1 cellular context compared by ENCODE assay signal in the genomic region with DNA sequence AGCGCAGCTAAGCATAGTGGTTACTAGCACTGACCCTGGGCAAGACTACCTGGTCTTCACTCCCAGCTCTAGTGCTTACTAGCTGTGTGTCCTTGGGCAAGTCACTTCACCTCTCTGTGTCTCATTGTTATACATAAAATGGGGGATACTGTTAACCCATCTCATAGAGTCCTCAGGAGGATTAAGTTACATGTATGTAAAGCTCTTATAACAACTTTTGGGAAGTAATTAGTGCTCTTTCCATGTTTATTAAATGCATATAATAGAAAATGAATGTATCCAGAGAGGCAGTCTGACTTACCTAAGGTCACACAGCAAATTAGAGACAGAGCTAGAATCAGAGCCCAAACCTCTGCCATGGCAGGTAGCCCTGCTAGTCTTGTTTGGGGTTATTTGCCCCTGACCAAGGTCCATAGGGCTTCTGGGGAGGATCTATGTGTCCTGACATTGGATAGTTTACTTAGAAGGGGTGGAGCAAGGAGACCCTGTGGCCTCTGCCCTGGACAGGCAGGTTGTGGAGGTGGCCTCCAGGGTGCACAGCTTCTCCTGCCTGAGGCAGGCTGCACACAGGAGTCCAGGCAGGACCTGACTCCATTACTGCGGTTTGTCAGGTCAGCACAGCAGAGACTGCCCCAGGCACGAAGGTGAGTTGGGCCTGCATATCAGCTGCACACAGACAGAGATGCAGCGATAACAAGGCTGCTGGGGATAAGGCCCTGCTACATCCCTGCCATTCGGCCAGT.
TF ChIP-seq lines count a peak whose summit lies in the region.

No MANE protein-coding gene starts in this region.

TF ChIP-seq in GM23338, 12 proteins besides CTCF, POLR2A, EP300 and RAD21 (continued from another document):
- TF ChIP-seq, protein P1, sequence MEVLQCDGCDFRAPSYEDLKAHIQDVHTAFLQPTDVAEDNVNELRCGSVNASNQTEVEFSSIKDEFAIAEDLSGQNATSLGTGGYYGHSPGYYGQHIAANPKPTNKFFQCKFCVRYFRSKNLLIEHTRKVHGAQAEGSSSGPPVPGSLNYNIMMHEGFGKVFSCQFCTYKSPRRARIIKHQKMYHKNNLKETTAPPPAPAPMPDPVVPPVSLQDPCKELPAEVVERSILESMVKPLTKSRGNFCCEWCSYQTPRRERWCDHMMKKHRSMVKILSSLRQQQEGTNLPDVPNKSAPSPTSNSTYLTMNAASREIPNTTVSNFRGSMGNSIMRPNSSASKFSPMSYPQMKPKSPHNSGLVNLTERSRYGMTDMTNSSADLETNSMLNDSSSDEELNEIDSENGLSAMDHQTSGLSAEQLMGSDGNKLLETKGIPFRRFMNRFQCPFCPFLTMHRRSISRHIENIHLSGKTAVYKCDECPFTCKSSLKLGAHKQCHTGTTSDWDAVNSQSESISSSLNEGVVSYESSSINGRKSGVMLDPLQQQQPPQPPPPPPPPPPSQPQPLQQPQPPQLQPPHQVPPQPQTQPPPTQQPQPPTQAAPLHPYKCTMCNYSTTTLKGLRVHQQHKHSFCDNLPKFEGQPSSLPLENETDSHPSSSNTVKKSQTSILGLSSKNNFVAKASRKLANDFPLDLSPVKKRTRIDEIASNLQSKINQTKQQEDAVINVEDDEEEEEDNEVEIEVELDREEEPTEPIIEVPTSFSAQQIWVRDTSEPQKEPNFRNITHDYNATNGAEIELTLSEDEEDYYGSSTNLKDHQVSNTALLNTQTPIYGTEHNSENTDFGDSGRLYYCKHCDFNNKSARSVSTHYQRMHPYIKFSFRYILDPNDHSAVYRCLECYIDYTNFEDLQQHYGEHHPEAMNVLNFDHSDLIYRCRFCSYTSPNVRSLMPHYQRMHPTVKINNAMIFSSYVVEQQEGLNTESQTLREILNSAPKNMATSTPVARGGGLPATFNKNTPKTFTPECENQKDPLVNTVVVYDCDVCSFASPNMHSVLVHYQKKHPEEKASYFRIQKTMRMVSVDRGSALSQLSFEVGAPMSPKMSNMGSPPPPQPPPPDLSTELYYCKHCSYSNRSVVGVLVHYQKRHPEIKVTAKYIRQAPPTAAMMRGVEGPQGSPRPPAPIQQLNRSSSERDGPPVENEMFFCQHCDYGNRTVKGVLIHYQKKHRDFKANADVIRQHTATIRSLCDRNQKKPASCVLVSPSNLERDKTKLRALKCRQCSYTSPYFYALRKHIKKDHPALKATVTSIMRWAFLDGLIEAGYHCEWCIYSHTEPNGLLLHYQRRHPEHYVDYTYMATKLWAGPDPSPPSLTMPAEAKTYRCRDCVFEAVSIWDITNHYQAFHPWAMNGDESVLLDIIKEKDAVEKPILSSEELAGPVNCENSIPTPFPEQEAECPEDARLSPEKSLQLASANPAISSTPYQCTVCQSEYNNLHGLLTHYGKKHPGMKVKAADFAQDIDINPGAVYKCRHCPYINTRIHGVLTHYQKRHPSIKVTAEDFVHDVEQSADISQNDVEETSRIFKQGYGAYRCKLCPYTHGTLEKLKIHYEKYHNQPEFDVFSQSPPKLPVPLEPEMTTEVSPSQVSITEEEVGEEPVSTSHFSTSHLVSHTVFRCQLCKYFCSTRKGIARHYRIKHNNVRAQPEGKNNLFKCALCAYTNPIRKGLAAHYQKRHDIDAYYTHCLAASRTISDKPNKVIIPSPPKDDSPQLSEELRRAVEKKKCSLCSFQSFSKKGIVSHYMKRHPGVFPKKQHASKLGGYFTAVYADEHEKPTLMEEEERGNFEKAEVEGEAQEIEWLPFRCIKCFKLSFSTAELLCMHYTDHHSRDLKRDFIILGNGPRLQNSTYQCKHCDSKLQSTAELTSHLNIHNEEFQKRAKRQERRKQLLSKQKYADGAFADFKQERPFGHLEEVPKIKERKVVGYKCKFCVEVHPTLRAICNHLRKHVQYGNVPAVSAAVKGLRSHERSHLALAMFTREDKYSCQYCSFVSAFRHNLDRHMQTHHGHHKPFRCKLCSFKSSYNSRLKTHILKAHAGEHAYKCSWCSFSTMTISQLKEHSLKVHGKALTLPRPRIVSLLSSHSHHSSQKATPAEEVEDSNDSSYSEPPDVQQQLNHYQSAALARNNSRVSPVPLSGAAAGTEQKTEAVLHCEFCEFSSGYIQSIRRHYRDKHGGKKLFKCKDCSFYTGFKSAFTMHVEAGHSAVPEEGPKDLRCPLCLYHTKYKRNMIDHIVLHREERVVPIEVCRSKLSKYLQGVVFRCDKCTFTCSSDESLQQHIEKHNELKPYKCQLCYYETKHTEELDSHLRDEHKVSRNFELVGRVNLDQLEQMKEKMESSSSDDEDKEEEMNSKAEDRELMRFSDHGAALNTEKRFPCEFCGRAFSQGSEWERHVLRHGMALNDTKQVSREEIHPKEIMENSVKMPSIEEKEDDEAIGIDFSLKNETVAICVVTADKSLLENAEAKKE (CRISPR knock-in tag; IDR thresholded peaks at IDR 0.05) = no peak
- TF ChIP-seq ZNF114 (CRISPR knock-in tag; IDR thresholded peaks at IDR 0.05) (no peak), STAT1 (IDR thresholded peaks at IDR 0.05; ENCODE audit: unreplicated experiment) (no peak), ZNF331 (CRISPR knock-in tag; IDR thresholded peaks at IDR 0.05; ENCODE audit: low read depth) (no peak), NANOG (IDR thresholded peaks at IDR 0.05; ENCODE audit: borderline replicate concordance) (no peak), CREB1 (CRISPR knock-in tag; IDR thresholded peaks at IDR 0.05; ENCODE audit: low read depth) (no peak), EZH2 (IDR thresholded peaks at IDR 0.05; ENCODE audit: low read depth, unreplicated experiment) (no peak)
- TF ChIP-seq, protein P2, sequence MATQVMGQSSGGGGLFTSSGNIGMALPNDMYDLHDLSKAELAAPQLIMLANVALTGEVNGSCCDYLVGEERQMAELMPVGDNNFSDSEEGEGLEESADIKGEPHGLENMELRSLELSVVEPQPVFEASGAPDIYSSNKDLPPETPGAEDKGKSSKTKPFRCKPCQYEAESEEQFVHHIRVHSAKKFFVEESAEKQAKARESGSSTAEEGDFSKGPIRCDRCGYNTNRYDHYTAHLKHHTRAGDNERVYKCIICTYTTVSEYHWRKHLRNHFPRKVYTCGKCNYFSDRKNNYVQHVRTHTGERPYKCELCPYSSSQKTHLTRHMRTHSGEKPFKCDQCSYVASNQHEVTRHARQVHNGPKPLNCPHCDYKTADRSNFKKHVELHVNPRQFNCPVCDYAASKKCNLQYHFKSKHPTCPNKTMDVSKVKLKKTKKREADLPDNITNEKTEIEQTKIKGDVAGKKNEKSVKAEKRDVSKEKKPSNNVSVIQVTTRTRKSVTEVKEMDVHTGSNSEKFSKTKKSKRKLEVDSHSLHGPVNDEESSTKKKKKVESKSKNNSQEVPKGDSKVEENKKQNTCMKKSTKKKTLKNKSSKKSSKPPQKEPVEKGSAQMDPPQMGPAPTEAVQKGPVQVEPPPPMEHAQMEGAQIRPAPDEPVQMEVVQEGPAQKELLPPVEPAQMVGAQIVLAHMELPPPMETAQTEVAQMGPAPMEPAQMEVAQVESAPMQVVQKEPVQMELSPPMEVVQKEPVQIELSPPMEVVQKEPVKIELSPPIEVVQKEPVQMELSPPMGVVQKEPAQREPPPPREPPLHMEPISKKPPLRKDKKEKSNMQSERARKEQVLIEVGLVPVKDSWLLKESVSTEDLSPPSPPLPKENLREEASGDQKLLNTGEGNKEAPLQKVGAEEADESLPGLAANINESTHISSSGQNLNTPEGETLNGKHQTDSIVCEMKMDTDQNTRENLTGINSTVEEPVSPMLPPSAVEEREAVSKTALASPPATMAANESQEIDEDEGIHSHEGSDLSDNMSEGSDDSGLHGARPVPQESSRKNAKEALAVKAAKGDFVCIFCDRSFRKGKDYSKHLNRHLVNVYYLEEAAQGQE (IDR thresholded peaks at IDR 0.05; ENCODE audit: unreplicated experiment) = no peak
- TF ChIP-seq, protein P3, sequence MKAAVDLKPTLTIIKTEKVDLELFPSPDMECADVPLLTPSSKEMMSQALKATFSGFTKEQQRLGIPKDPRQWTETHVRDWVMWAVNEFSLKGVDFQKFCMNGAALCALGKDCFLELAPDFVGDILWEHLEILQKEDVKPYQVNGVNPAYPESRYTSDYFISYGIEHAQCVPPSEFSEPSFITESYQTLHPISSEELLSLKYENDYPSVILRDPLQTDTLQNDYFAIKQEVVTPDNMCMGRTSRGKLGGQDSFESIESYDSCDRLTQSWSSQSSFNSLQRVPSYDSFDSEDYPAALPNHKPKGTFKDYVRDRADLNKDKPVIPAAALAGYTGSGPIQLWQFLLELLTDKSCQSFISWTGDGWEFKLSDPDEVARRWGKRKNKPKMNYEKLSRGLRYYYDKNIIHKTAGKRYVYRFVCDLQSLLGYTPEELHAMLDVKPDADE (IDR thresholded peaks at IDR 0.05) = no peak
